In the genomic region with DNA sequence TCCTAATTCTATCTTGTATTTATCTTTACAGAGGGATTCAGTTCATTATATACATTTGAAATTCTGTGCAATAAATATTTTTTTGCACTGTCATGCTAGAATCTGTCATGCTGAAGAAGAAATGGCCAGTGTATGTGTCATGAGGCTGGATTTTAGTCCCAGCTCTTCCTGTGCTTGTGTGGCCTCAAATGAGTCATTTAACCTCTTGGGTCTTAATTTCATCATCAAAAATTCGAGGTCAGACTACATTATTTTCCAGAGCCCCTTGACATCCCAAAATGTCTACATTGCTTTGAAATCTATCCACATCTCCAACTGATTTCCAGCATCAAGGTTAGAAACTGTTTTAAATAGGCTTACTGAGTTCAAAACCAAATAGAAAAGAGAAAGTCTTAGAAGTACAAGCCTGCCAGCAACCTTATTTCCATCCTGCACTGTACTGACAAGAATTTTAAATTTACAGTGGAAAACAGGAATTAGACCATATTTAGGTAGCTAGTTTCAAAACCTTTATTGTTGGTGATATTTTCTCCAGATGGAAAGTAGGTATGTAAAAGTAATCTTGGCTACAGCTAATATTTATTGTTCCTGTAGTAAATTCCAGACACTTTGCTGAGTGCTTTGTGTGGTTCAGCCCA, we compare ENCODE assay signal across 1 cellular context.
TF ChIP-seq lines count a peak whose summit lies in the region.

No MANE protein-coding gene starts in this region.

TF ChIP-seq in K562, 482 proteins besides CTCF, POLR2A, EP300 and RAD21 (continued from another document and continues in another):
- TF ChIP-seq, protein P1, sequence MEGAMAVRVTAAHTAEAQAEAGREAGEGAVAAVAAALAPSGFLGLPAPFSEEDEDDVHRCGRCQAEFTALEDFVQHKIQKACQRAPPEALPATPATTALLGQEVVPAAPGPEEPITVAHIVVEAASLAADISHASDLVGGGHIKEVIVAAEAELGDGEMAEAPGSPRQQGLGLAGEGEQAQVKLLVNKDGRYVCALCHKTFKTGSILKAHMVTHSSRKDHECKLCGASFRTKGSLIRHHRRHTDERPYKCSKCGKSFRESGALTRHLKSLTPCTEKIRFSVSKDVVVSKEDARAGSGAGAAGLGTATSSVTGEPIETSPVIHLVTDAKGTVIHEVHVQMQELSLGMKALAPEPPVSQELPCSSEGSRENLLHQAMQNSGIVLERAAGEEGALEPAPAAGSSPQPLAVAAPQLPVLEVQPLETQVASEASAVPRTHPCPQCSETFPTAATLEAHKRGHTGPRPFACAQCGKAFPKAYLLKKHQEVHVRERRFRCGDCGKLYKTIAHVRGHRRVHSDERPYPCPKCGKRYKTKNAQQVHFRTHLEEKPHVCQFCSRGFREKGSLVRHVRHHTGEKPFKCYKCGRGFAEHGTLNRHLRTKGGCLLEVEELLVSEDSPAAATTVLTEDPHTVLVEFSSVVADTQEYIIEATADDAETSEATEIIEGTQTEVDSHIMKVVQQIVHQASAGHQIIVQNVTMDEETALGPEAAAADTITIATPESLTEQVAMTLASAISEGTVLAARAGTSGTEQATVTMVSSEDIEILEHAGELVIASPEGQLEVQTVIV (CRISPR knock-in tag; IDR thresholded peaks at IDR 0.05; ENCODE audit: borderline replicate concordance): no peak
- TF ChIP-seq GABPA (tag; conservative IDR thresholded peaks at IDR 0.05; ENCODE audit: low read depth) (no peak), ZNF644 (tag; IDR thresholded peaks at IDR 0.05; ENCODE audit: low read depth) (no peak), ZNF224 (CRISPR knock-in tag; IDR thresholded peaks at IDR 0.05) (no peak), ZNF77 (CRISPR knock-in tag; IDR thresholded peaks at IDR 0.05) (no peak), NFIX (CRISPR knock-in tag; IDR thresholded peaks at IDR 0.05; ENCODE audit: low read depth) (no peak), SMAD2 (IDR thresholded peaks at IDR 0.05; ENCODE audit: low read depth, low read length) (no peak), KDM5B (IDR thresholded peaks at IDR 0.05; ENCODE audit: insufficient replicate concordance, low read depth, low read length) (no peak), KDM4B (IDR thresholded peaks at IDR 0.05; ENCODE audit: borderline replicate concordance in 2 of 2, low read depth in 1 of 2) (no peak), SRF (CRISPR knock-in tag; IDR thresholded peaks at IDR 0.05) (peak in 1 of 2 experiments; percentile 17; a peak in 1 of 4 replicates), ZFX (CRISPR knock-in tag; IDR thresholded peaks at IDR 0.05) (no peak), ZKSCAN8 (CRISPR knock-in tag; IDR thresholded peaks at IDR 0.05) (no peak), CREB1 (IDR thresholded peaks at IDR 0.05) (no peak), CREB1 (CRISPR knock-in tag; IDR thresholded peaks at IDR 0.05) (no peak), PHF21A (IDR thresholded peaks at IDR 0.05; ENCODE audit: borderline replicate concordance, low read depth) (no peak), TRIM24 (IDR thresholded peaks at IDR 0.05) (peak in 1 of 2 experiments; percentile 65; a peak in 3 of 4 replicates), ARID1B (IDR thresholded peaks at IDR 0.05) (peak; percentile 46; the same call in 1 of the 2 replicates), ZNF316 (IDR thresholded peaks at IDR 0.05) (peak; percentile 59; the same call in 1 of the 2 replicates), FOXA3 (CRISPR knock-in tag; conservative IDR thresholded peaks at IDR 0.05 in 1 of 2, IDR thresholded peaks at IDR 0.05 in 1 of 2) (no peak), ZNF174 (CRISPR knock-in tag; IDR thresholded peaks at IDR 0.05) (no peak), JUNB (CRISPR knock-in tag; conservative IDR thresholded peaks at IDR 0.05) (no peak), ETV5 (CRISPR knock-in tag; IDR thresholded peaks at IDR 0.05; ENCODE audit: low read depth) (no peak), RBFOX2 (IDR thresholded peaks at IDR 0.05; ENCODE audit: low read depth, low read length) (no peak), GTF2E2 (tag; IDR thresholded peaks at IDR 0.05) (no peak)
- TF ChIP-seq, protein P2, sequence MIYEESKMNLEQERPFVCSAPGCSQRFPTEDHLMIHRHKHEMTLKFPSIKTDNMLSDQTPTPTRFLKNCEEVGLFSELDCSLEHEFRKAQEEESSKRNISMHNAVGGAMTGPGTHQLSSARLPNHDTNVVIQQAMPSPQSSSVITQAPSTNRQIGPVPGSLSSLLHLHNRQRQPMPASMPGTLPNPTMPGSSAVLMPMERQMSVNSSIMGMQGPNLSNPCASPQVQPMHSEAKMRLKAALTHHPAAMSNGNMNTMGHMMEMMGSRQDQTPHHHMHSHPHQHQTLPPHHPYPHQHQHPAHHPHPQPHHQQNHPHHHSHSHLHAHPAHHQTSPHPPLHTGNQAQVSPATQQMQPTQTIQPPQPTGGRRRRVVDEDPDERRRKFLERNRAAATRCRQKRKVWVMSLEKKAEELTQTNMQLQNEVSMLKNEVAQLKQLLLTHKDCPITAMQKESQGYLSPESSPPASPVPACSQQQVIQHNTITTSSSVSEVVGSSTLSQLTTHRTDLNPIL (CRISPR knock-in tag; IDR thresholded peaks at IDR 0.05): no peak
- TF ChIP-seq, protein P3, sequence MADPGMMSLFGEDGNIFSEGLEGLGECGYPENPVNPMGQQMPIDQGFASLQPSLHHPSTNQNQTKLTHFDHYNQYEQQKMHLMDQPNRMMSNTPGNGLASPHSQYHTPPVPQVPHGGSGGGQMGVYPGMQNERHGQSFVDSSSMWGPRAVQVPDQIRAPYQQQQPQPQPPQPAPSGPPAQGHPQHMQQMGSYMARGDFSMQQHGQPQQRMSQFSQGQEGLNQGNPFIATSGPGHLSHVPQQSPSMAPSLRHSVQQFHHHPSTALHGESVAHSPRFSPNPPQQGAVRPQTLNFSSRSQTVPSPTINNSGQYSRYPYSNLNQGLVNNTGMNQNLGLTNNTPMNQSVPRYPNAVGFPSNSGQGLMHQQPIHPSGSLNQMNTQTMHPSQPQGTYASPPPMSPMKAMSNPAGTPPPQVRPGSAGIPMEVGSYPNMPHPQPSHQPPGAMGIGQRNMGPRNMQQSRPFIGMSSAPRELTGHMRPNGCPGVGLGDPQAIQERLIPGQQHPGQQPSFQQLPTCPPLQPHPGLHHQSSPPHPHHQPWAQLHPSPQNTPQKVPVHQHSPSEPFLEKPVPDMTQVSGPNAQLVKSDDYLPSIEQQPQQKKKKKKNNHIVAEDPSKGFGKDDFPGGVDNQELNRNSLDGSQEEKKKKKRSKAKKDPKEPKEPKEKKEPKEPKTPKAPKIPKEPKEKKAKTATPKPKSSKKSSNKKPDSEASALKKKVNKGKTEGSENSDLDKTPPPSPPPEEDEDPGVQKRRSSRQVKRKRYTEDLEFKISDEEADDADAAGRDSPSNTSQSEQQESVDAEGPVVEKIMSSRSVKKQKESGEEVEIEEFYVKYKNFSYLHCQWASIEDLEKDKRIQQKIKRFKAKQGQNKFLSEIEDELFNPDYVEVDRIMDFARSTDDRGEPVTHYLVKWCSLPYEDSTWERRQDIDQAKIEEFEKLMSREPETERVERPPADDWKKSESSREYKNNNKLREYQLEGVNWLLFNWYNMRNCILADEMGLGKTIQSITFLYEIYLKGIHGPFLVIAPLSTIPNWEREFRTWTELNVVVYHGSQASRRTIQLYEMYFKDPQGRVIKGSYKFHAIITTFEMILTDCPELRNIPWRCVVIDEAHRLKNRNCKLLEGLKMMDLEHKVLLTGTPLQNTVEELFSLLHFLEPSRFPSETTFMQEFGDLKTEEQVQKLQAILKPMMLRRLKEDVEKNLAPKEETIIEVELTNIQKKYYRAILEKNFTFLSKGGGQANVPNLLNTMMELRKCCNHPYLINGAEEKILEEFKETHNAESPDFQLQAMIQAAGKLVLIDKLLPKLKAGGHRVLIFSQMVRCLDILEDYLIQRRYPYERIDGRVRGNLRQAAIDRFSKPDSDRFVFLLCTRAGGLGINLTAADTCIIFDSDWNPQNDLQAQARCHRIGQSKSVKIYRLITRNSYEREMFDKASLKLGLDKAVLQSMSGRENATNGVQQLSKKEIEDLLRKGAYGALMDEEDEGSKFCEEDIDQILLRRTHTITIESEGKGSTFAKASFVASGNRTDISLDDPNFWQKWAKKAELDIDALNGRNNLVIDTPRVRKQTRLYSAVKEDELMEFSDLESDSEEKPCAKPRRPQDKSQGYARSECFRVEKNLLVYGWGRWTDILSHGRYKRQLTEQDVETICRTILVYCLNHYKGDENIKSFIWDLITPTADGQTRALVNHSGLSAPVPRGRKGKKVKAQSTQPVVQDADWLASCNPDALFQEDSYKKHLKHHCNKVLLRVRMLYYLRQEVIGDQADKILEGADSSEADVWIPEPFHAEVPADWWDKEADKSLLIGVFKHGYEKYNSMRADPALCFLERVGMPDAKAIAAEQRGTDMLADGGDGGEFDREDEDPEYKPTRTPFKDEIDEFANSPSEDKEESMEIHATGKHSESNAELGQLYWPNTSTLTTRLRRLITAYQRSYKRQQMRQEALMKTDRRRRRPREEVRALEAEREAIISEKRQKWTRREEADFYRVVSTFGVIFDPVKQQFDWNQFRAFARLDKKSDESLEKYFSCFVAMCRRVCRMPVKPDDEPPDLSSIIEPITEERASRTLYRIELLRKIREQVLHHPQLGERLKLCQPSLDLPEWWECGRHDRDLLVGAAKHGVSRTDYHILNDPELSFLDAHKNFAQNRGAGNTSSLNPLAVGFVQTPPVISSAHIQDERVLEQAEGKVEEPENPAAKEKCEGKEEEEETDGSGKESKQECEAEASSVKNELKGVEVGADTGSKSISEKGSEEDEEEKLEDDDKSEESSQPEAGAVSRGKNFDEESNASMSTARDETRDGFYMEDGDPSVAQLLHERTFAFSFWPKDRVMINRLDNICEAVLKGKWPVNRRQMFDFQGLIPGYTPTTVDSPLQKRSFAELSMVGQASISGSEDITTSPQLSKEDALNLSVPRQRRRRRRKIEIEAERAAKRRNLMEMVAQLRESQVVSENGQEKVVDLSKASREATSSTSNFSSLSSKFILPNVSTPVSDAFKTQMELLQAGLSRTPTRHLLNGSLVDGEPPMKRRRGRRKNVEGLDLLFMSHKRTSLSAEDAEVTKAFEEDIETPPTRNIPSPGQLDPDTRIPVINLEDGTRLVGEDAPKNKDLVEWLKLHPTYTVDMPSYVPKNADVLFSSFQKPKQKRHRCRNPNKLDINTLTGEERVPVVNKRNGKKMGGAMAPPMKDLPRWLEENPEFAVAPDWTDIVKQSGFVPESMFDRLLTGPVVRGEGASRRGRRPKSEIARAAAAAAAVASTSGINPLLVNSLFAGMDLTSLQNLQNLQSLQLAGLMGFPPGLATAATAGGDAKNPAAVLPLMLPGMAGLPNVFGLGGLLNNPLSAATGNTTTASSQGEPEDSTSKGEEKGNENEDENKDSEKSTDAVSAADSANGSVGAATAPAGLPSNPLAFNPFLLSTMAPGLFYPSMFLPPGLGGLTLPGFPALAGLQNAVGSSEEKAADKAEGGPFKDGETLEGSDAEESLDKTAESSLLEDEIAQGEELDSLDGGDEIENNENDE (IDR thresholded peaks at IDR 0.05; ENCODE audit: low read depth, low read length): no peak
- TF ChIP-seq, protein P4, sequence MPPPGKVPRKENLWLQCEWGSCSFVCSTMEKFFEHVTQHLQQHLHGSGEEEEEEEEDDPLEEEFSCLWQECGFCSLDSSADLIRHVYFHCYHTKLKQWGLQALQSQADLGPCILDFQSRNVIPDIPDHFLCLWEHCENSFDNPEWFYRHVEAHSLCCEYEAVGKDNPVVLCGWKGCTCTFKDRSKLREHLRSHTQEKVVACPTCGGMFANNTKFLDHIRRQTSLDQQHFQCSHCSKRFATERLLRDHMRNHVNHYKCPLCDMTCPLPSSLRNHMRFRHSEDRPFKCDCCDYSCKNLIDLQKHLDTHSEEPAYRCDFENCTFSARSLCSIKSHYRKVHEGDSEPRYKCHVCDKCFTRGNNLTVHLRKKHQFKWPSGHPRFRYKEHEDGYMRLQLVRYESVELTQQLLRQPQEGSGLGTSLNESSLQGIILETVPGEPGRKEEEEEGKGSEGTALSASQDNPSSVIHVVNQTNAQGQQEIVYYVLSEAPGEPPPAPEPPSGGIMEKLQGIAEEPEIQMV (tag; conservative IDR thresholded peaks at IDR 0.05; ENCODE audit: low read depth): no peak
- TF ChIP-seq, protein P5, sequence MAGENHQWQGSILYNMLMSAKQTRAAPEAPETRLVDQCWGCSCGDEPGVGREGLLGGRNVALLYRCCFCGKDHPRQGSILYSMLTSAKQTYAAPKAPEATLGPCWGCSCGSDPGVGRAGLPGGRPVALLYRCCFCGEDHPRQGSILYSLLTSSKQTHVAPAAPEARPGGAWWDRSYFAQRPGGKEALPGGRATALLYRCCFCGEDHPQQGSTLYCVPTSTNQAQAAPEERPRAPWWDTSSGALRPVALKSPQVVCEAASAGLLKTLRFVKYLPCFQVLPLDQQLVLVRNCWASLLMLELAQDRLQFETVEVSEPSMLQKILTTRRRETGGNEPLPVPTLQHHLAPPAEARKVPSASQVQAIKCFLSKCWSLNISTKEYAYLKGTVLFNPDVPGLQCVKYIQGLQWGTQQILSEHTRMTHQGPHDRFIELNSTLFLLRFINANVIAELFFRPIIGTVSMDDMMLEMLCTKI (IDR thresholded peaks at IDR 0.05; ENCODE audit: partially characterized antibody): no peak
- TF ChIP-seq, protein P6, sequence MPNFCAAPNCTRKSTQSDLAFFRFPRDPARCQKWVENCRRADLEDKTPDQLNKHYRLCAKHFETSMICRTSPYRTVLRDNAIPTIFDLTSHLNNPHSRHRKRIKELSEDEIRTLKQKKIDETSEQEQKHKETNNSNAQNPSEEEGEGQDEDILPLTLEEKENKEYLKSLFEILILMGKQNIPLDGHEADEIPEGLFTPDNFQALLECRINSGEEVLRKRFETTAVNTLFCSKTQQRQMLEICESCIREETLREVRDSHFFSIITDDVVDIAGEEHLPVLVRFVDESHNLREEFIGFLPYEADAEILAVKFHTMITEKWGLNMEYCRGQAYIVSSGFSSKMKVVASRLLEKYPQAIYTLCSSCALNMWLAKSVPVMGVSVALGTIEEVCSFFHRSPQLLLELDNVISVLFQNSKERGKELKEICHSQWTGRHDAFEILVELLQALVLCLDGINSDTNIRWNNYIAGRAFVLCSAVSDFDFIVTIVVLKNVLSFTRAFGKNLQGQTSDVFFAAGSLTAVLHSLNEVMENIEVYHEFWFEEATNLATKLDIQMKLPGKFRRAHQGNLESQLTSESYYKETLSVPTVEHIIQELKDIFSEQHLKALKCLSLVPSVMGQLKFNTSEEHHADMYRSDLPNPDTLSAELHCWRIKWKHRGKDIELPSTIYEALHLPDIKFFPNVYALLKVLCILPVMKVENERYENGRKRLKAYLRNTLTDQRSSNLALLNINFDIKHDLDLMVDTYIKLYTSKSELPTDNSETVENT (CRISPR knock-in tag; IDR thresholded peaks at IDR 0.05): no peak
- TF ChIP-seq, protein P7, sequence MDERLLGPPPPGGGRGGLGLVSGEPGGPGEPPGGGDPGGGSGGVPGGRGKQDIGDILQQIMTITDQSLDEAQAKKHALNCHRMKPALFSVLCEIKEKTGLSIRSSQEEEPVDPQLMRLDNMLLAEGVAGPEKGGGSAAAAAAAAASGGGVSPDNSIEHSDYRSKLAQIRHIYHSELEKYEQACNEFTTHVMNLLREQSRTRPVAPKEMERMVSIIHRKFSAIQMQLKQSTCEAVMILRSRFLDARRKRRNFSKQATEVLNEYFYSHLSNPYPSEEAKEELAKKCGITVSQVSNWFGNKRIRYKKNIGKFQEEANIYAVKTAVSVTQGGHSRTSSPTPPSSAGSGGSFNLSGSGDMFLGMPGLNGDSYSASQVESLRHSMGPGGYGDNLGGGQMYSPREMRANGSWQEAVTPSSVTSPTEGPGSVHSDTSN (CRISPR knock-in tag; IDR thresholded peaks at IDR 0.05; ENCODE audit: low read depth): no peak
- TF ChIP-seq, protein P7 (tag; conservative IDR thresholded peaks at IDR 0.05; ENCODE audit: low read depth): no peak
